In genomic region chr12:127429556-127429955, GRCh38 we compare ENCODE assay signal across 19 cellular contexts.
DNase-seq lines count a peak whose midpoint lies in the region; ATAC-seq and TF ChIP-seq lines count a peak whose summit lies in the region.
"Had no signal": no experiment of that assay in that cellular context is flagged by ENCODE, and none has a peak within 500 bp of the region (broad histone marks: within the 10 kb centered on the region; RNA-seq: fewer than 3 reads in every experiment).

No MANE protein-coding gene starts in this region.

- H3K79me2 ChIP-seq in osteoblast (ENCODE audit: insufficient read depth, low read length): no peaks in the 10 kb centered on the region

- H4K8ac ChIP-seq in IMR-90 (ENCODE audit: low read depth in 2 of 2, low read length in 2 of 2): no peak overlapping the region

- H3K4me2 ChIP-seq in IMR-90 (ENCODE audit: low read depth, low read length): no peak overlapping the region
- H3K4me2 ChIP-seq in osteoblast (ENCODE audit: insufficient read depth, low read length): no peak overlapping the region

- H3K4me1 Mint-ChIP-seq in stimulated activated naive B cell treated with anti-CD40 and anti-IgM and Interleukin-4, amounts not matched to agents 10 μg/mL and 1 μg/mL and 100 μg/mL, for 72 hours: no peaks in the 10 kb centered on the region
- H3K4me1 Mint-ChIP-seq: CD4-positive, alpha-beta memory T cell had no signal

- whole genome bisulfite sequencing in IMR-90 (ENCODE audit: extremely low coverage in 2 of 2, insufficient read length in 1 of 2), 2 experiments: 46% methylated on average over 3 of the region's 4 CpGs; no CpG with 5 or more reads in 1 of the 2 experiments
- WGBS in ovary, 3 donors: 60 to 81% (median 64%) methylated on average over 4 of the region's 4 CpGs

- no peak overlapping the region for H3K14ac ChIP-seq in IMR-90 (replicated peaks; ENCODE audit: low read depth, low read length)

- no peak overlapping the region for H2BK120ac ChIP-seq in IMR-90 (ENCODE audit: low read depth, low read length)

- TF ChIP-seq EP300 in ovary (IDR thresholded peaks at IDR 0.05): no peak

- no peaks in the 10 kb centered on the region for H3K27me3 Mint-ChIP-seq in stimulated activated naive B cell treated with anti-CD40 and anti-IgM and Interleukin-4, amounts not matched to agents 10 μg/mL and 1 μg/mL and 100 μg/mL, for 72 hours
- H3K27me3 Mint-ChIP-seq: CD4-positive, alpha-beta memory T cell had no signal

- no peaks in the 10 kb centered on the region; the same call in 1 of the 2 replicates for H3K27me3 ChIP-seq in IMR-90 (ENCODE audit: control insufficient read depth, insufficient read depth, low read length)
- H3K27me3 ChIP-seq in osteoblast (ENCODE audit: insufficient read depth, low read length): no peaks in the 10 kb centered on the region
- H3K27me3 ChIP-seq in MG63: no peaks in the 10 kb centered on the region
- H3K27me3 ChIP-seq in ovary: no peaks in the 10 kb centered on the region

- H3K9me1 ChIP-seq in IMR-90 (ENCODE audit: insufficient read depth, low read length): no peaks in the 10 kb centered on the region

- no peak overlapping the region for H4K91ac ChIP-seq in IMR-90 (ENCODE audit: insufficient read depth, low read depth, low read length)

- H3K27ac Mint-ChIP-seq in stimulated activated naive B cell treated with anti-CD40 and anti-IgM and Interleukin-4, amounts not matched to agents 10 μg/mL and 1 μg/mL and 100 μg/mL, for 72 hours: peak overlapping the region; percentile 10
- H3K27ac Mint-ChIP-seq: CD4-positive, alpha-beta memory T cell had no signal

- no TSS peak for BruUV-seq in IMR-90 (replicated peaks; lab: Mats Ljungman, UMichigan)

- intact Hi-C loops in IMR-90 (cut with micrococcal nuclease): no loop called here
- intact Hi-C loops in ovary (cut with DNase I): no loop called here

- CTCF ChIA-PET in IMR-90 (lab: Yijun Ruan, JAX): no interaction called here

- H2BK20ac ChIP-seq in IMR-90 (ENCODE audit: low read depth, low read length): no peak overlapping the region

- H3K56ac ChIP-seq in IMR-90 (ENCODE audit: extremely low read depth, insufficient read depth, low read length): no peak overlapping the region

- H2AK5ac ChIP-seq in IMR-90 (ENCODE audit: low read depth, low read length): no peak overlapping the region

- no peaks in the 10 kb centered on the region for H3K36me3 Mint-ChIP-seq in stimulated activated naive B cell treated with anti-CD40 and anti-IgM and Interleukin-4, amounts not matched to agents 10 μg/mL and 1 μg/mL and 100 μg/mL, for 72 hours
- H3K36me3 Mint-ChIP-seq: CD4-positive, alpha-beta memory T cell had no signal

- dilution Hi-C loops in IMR-90 (cut with HindIII; ENCODE audit: low sequenced_read_pairs, unreplicated experiment): no loop called here

- no peaks in the 10 kb centered on the region for H3K79me1 ChIP-seq in IMR-90 (ENCODE audit: low read depth in 1 of 2, low read length in 2 of 2)

- POLR2A ChIA-PET in IMR-90 (lab: Charles Lee; ENCODE audit: unreplicated experiment): no interaction called here

- no peak overlapping the region for H3K23ac ChIP-seq in IMR-90 (ENCODE audit: low read depth, low read length)

- no peak overlapping the region for H2BK5ac ChIP-seq in IMR-90 (ENCODE audit: low read depth, low read length, poor library complexity, severe bottlenecking)

- no peaks in the 10 kb centered on the region for H4K20me1 ChIP-seq in IMR-90 (ENCODE audit: insufficient read depth, low read length)
- no peaks in the 10 kb centered on the region for H4K20me1 ChIP-seq in osteoblast (ENCODE audit: insufficient read depth, low read length)

- H3K4me3 ChIP-seq in IMR-90 (ENCODE audit: insufficient read depth, low read depth, low read length) (no peak overlapping the region), osteoblast (ENCODE audit: insufficient read depth, low read length) (no peak overlapping the region), MG63 (no peak overlapping the region), ovary (no peak overlapping the region)
- H3K4me3 ChIP-seq: GM12878, GM23248 had no signal

- no peak overlapping the region for H3K18ac ChIP-seq in IMR-90 (ENCODE audit: low read depth, low read length)

- H2AFZ ChIP-seq in IMR-90 (replicated peaks; ENCODE audit: low read length, poor library complexity): peak overlapping the region; percentile 10
- no peak overlapping the region for H2AFZ ChIP-seq in osteoblast (ENCODE audit: low read length)
- H2AFZ ChIP-seq: GM23248 had no signal

- no peak overlapping the region for H3K9ac ChIP-seq in IMR-90 (ENCODE audit: low read depth, low read length)
- H3K9ac ChIP-seq: GM23248 had no signal

- no peaks in the 10 kb centered on the region for H3K36me3 ChIP-seq in IMR-90 (ENCODE audit: control insufficient read depth, insufficient read depth, low read length)
- H3K36me3 ChIP-seq in osteoblast (ENCODE audit: insufficient read depth, low read length): no peaks in the 10 kb centered on the region
- H3K36me3 ChIP-seq in MG63: no peaks in the 10 kb centered on the region
- no peaks in the 10 kb centered on the region for H3K36me3 ChIP-seq in ovary

- TF ChIP-seq POLR2A in IMR-90 (IDR thresholded peaks at IDR 0.05; ENCODE audit: low read depth, low read length) (no peak), ovary (IDR thresholded peaks at IDR 0.05) (no peak)

- H3K4me3 Mint-ChIP-seq in stimulated activated naive B cell treated with anti-CD40 and anti-IgM and Interleukin-4, amounts not matched to agents 10 μg/mL and 1 μg/mL and 100 μg/mL, for 72 hours: no peak overlapping the region
- H3K4me3 Mint-ChIP-seq: CD4-positive, alpha-beta memory T cell had no signal

- no peak overlapping the region for H4K5ac ChIP-seq in IMR-90 (ENCODE audit: low read depth, low read length)

- no peak for TF ChIP-seq RAD21 in IMR-90 (IDR thresholded peaks at IDR 0.05; ENCODE audit: low read length)

- H2AK9ac ChIP-seq in IMR-90 (replicated peaks; ENCODE audit: low read depth, low read length, poor library complexity): no peak overlapping the region

- H3K4me1 ChIP-seq in IMR-90 (ENCODE audit: control insufficient read depth, insufficient read depth, low read length) (no peaks in the 10 kb centered on the region), osteoblast (ENCODE audit: insufficient read depth, low read length) (no peaks in the 10 kb centered on the region), ovary (ENCODE audit: insufficient read depth) (no peaks in the 10 kb centered on the region)

- H3K27ac ChIP-seq in IMR-90 (ENCODE audit: insufficient read depth, low read length) (no peak overlapping the region), osteoblast (ENCODE audit: low read depth, low read length) (no peak overlapping the region), ovary (no peak overlapping the region)
- H3K27ac ChIP-seq: GM23248 had no signal

- no peak overlapping the region for H3K4ac ChIP-seq in IMR-90 (ENCODE audit: low read depth, low read length)

- TF ChIP-seq CTCF in IMR-90 (conservative IDR thresholded peaks at IDR 0.05; ENCODE audit: low read depth, low read length) (no peak), osteoblast (IDR thresholded peaks at IDR 0.05; ENCODE audit: extremely low read depth, low read depth, low read length) (no peak), ovary (IDR thresholded peaks at IDR 0.05) (no peak)

- in situ Hi-C loops in IMR-90 (cut with MboI; ENCODE audit: low sequenced_read_pairs): no loop called here

- H3K9me3 Mint-ChIP-seq in stimulated activated naive B cell treated with anti-CD40 and anti-IgM and Interleukin-4, amounts not matched to agents 10 μg/mL and 1 μg/mL and 100 μg/mL, for 72 hours: no peaks in the 10 kb centered on the region
- H3K9me3 Mint-ChIP-seq: CD4-positive, alpha-beta memory T cell had no signal

- H3K9me3 ChIP-seq in IMR-90 (ENCODE audit: control insufficient read depth, insufficient read depth, low read length) (peaks cover 6% of the 10 kb centered on the region), osteoblast (ENCODE audit: low read depth, low read length) (no peaks in the 10 kb centered on the region), MG63 (no peaks in the 10 kb centered on the region), ovary (no peaks in the 10 kb centered on the region)

- no peak overlapping the region for H2BK15ac ChIP-seq in IMR-90 (ENCODE audit: low read depth, low read length)

- no peak for ATAC-seq in IMR-90 (ENCODE audit: low read depth)
- no peak for ATAC-seq in stimulated activated naive B cell treated with anti-CD40 and anti-IgM and Interleukin-4, amounts not matched to agents 10 μg/mL and 1 μg/mL and 100 μg/mL, for 72 hours (replicated peaks)
- ATAC-seq: GM12878, HCT116 had no signal

- DNase-seq in IMR-90 (no peak), astrocyte of the hippocampus (ENCODE audit: low read depth, low spot score) (peak; percentile 9), osteoblast (ENCODE audit: insufficient read length, low spot score, missing footprints) (peak; percentile 25), activated gamma-delta T cell treated with Interleukin-2 at 50 U/mL for 16 hours (no peak), MG63 (no peak), DMS 273 (lab: John Stamatoyannopoulos, UW; ENCODE audit: unreplicated experiment) (no peak), ovary (no peak)
- DNase-seq in stimulated activated naive B cell treated with anti-CD40 and anti-IgM and Interleukin-4, amounts not matched to agents 10 μg/mL and 1 μg/mL and 100 μg/mL, for 72 hours: no peak
- DNase-seq: C1 segment of cervical spinal cord; Calu3; CD4-positive, alpha-beta memory T cell; COR-L47; DND-41; EL; GDM1; GM23248; H7 had no signal

TF ChIP-seq in IMR-90, 13 proteins besides CTCF, POLR2A, EP300 and RAD21 (continues in another document):
- no peak for TF ChIP-seq MXI1 (IDR thresholded peaks at IDR 0.05; ENCODE audit: borderline replicate concordance, low read depth, low read length)
- no peak; the same call in 1 of the 2 replicates for TF ChIP-seq CEBPB (IDR thresholded peaks at IDR 0.05; ENCODE audit: low read depth, low read length)
- TF ChIP-seq BHLHE40 (IDR thresholded peaks at IDR 0.05; ENCODE audit: low read depth, low read length): no peak
- no peak for TF ChIP-seq MAZ (IDR thresholded peaks at IDR 0.05; ENCODE audit: borderline replicate concordance, low read depth, low read length)
- TF ChIP-seq SMC3 (IDR thresholded peaks at IDR 0.05; ENCODE audit: low read depth, low read length): no peak
- no peak for TF ChIP-seq MAFK (IDR thresholded peaks at IDR 0.05; ENCODE audit: low read depth, low read length)
- TF ChIP-seq CHD1 (IDR thresholded peaks at IDR 0.05; ENCODE audit: low read depth, low read length): no peak
- TF ChIP-seq, protein P1, sequence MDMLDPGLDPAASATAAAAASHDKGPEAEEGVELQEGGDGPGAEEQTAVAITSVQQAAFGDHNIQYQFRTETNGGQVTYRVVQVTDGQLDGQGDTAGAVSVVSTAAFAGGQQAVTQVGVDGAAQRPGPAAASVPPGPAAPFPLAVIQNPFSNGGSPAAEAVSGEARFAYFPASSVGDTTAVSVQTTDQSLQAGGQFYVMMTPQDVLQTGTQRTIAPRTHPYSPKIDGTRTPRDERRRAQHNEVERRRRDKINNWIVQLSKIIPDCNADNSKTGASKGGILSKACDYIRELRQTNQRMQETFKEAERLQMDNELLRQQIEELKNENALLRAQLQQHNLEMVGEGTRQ (IDR thresholded peaks at IDR 0.05; ENCODE audit: low read depth, low read length): no peak
- no peak for TF ChIP-seq RFX5 (IDR thresholded peaks at IDR 0.05; ENCODE audit: low read depth, low read length)
- TF ChIP-seq FOS (IDR thresholded peaks at IDR 0.05; ENCODE audit: low read depth, low read length): no peak
- no peak for TF ChIP-seq RCOR1 (IDR thresholded peaks at IDR 0.05; ENCODE audit: insufficient replicate concordance, low read length)

Comparison
In these comparisons a context has a peak if more than half of its experiments do, and no peak if none do; other contexts are left out.
1. DNase-seq: peak in astrocyte of the hippocampus (single experiment) and osteoblast (single experiment); none in IMR-90 (single experiment), stimulated activated naive B cell treated with anti-CD40 and anti-IgM and Interleukin-4, amounts not matched to agents 10 μg/mL and 1 μg/mL and 100 μg/mL, for 72 hours (single experiment), activated gamma-delta T cell treated with Interleukin-2 at 50 U/mL for 16 hours (single experiment), MG63 (single experiment), DMS 273 (single experiment) and ovary (0 of 5).